In the genomic region with DNA sequence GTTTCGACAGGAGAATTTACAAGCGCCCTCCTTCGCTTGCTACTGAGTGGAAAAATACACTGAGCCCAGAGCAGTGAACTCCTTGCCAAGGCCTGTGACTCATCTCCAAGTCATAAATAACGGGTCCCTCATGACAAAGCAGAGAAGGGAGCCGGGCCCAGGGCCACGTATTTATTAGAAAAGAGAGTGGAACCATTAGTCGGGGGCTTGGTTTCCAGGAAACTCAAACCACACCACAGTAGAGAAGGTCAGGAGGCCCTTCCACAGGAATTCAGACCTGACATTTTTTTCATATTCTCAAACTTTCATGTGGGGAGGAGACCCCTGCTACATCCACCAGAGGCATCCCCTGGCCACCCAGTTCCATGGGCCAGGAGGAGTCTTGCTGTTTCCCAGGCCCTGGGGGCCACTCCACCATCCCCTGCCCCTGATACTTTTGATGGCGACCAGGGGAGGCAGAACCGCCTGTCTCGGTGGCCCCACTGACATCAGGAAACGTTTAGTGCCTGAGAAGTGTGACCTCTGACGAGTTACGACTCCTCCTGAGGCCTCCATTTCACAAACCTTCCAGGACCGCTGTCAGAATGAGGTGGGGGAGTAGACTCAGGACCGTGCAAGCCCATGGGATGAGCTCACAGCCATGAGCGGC, we compare ENCODE assay signal across 8 cellular contexts.
DNase-seq lines count a peak whose midpoint lies in the region; ATAC-seq and TF ChIP-seq lines count a peak whose summit lies in the region.

No MANE protein-coding gene starts in this region.

- H3K36me3 Mint-ChIP-seq in T-cell, result no peaks in the 10 kb centered on the region

- H3K9me3 Mint-ChIP-seq in T-cell, result peaks cover 0 to 9% (median 0%) of the 10 kb centered on the region in 3 donors

- intact Hi-C loops in colonic mucosa (cut with DNase I), result no loop called here

- H3K4me3 Mint-ChIP-seq in T-cell, result no peak overlapping the region

- no peaks in the 10 kb centered on the region for H3K27me3 ChIP-seq in colonic mucosa

- H3K4me3 ChIP-seq in colonic mucosa, result no peak overlapping the region
- H3K4me3 ChIP-seq in mesodermal cell (ENCODE audit: extremely low read depth, insufficient read depth, low read length, poor library complexity, severe bottlenecking), result no peak overlapping the region

- no peak for ATAC-seq in T-cell (replicated peaks in 1 of 4)
- ATAC-seq in GM18907 (IDR thresholded peaks at IDR 0.05; ENCODE audit: unreplicated experiment), result no peak
- ATAC-seq in HG03039 (IDR thresholded peaks at IDR 0.05; ENCODE audit: unreplicated experiment), result no peak
- ATAC-seq in GM18873 (IDR thresholded peaks at IDR 0.05; ENCODE audit: low FRiP score, unreplicated experiment), result no peak

- no peaks in the 10 kb centered on the region for H3K4me1 ChIP-seq in colonic mucosa
- peaks cover 17% of the 10 kb centered on the region for H3K4me1 ChIP-seq in mesodermal cell (ENCODE audit: control insufficient read depth, insufficient read depth, low read length, poor library complexity, severe bottlenecking)

- H3K27ac ChIP-seq in colonic mucosa (no peak overlapping the region), mesodermal cell (ENCODE audit: low read depth, low read length, severe bottlenecking) (peak overlapping the region; percentile 37)

- 85 to 88% methylated on average over 13 to 14 of the region's 16 CpGs for WGBS in mesodermal cell (ENCODE audit: insufficient coverage in 2 of 2), 2 experiments

- H3K27me3 Mint-ChIP-seq in T-cell, result peaks cover 8 to 13% of the 10 kb centered on the region in 2 donors

- H3K36me3 ChIP-seq in colonic mucosa, result no peaks in the 10 kb centered on the region
- H3K36me3 ChIP-seq in mesodermal cell (ENCODE audit: control insufficient read depth, insufficient read depth, low read length), result no peaks in the 10 kb centered on the region

- POLR2A ChIA-PET in T-cell (lab: Charles Lee), result no interaction called here

- H3K9ac ChIP-seq in colonic mucosa (ENCODE audit: low read depth in 2 of 2, low read length in 2 of 2), result no peak overlapping the region

- no peaks in the 10 kb centered on the region for H3K4me1 Mint-ChIP-seq in T-cell

- H3K27ac Mint-ChIP-seq in T-cell, result no peak overlapping the region

- no peaks in the 10 kb centered on the region for H3K9me3 ChIP-seq in colonic mucosa
- no peaks in the 10 kb centered on the region for H3K9me3 ChIP-seq in mesodermal cell (ENCODE audit: control insufficient read depth, low read length)

- DNase-seq in A172 (ENCODE audit: low spot score) (peak; percentile 97), HuH-7 (ENCODE audit: low spot score) (peak; percentile 59), colonic mucosa (peak; percentile 57), T-cell (no peak)

- TF ChIP-seq CTCF in colonic mucosa (IDR thresholded peaks at IDR 0.05), result no peak

- CTCF ChIA-PET in T-cell (lab: Charles Lee), result no interaction called here

Comparison
In these comparisons a context has a peak if more than half of its experiments do, and no peak if none do; other contexts are left out.
1. DNase-seq: peak in A172 (single experiment), HuH-7 (single experiment) and colonic mucosa (single experiment); none in T-cell (0 of 34).